ENCODE assay signal across 9 cellular contexts in genomic region chr16:47833771-47834170, GRCh38.
"Had no signal": no experiment of that assay in that cellular context is flagged by ENCODE, and none has a peak within 500 bp of the region (broad histone marks: within the 10 kb centered on the region; RNA-seq: fewer than 3 reads in every experiment).

No MANE protein-coding gene starts in this region.

- H3K4me1 Mint-ChIP-seq: IgD-negative memory B cell had no signal

- H3K9me3 ChIP-seq: HAP-1 had no signal

- ATAC-seq: HCT116, HepG2 had no signal

- H3K4me3 Mint-ChIP-seq: HFFc6, IgD-negative memory B cell had no signal

- DNase-seq: GOT3, H7, HFFc6, KBM-7 had no signal

- H3K4me3 ChIP-seq: HAP-1 had no signal

- H3K27ac Mint-ChIP-seq: HFFc6 had no signal

- H3K4me1 ChIP-seq: HAP-1 had no signal

- H3K36me3 ChIP-seq: HAP-1 had no signal

- H3K27ac ChIP-seq: HL-60 had no signal
